Comparison of ENCODE assay signal across 1 cellular context in the genomic region with DNA sequence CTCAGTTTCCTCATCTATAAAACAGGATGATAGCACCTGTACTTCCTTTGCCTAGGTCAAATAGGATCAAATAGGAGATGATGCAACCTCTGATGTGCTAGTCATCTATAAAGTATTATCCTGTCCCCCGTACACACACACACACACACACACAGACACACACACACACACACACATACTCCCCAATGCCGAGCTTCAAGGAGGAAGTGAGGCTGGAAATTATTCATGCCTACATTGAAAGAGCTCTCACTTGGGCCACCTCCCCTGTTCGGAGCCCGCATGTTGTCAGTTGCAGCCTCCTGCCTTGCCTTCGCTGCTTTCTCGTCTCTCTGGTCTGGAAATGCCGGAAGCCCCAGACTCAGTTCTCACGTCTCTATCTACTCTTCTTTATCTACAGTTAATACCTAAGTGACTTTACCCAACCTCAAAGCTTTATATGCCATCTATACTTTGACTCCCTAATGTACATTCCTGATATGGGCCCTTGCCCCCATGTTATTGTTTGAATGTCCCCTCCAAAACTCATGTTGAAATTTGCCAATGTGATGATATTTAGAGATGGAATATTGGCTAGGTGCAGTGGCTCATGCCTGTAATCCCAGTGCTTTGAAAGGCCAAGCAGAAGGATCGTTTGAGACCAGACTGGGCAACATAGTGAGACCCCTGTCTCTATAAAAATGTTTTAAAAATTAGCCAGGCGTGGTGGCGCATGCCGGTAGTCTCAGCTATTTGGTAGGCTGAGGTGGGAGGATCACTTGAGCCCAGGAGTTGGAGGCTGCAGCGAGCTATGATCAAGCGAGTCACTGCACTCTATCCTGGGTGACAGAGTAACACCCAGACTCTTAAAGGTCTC.
TF ChIP-seq lines count a peak whose summit lies in the region.

No MANE protein-coding gene starts in this region.

TF ChIP-seq in K562, 482 proteins besides CTCF, POLR2A, EP300 and RAD21 (continued from another document and continues in another):
- TF ChIP-seq, protein P1, sequence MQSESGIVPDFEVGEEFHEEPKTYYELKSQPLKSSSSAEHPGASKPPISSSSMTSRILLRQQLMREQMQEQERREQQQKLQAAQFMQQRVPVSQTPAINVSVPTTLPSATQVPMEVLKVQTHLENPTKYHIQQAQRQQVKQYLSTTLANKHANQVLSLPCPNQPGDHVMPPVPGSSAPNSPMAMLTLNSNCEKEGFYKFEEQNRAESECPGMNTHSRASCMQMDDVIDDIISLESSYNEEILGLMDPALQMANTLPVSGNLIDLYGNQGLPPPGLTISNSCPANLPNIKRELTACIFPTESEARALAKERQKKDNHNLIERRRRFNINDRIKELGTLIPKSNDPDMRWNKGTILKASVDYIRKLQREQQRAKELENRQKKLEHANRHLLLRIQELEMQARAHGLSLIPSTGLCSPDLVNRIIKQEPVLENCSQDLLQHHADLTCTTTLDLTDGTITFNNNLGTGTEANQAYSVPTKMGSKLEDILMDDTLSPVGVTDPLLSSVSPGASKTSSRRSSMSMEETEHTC (IDR thresholded peaks at IDR 0.05): no peak
- TF ChIP-seq, protein P2, sequence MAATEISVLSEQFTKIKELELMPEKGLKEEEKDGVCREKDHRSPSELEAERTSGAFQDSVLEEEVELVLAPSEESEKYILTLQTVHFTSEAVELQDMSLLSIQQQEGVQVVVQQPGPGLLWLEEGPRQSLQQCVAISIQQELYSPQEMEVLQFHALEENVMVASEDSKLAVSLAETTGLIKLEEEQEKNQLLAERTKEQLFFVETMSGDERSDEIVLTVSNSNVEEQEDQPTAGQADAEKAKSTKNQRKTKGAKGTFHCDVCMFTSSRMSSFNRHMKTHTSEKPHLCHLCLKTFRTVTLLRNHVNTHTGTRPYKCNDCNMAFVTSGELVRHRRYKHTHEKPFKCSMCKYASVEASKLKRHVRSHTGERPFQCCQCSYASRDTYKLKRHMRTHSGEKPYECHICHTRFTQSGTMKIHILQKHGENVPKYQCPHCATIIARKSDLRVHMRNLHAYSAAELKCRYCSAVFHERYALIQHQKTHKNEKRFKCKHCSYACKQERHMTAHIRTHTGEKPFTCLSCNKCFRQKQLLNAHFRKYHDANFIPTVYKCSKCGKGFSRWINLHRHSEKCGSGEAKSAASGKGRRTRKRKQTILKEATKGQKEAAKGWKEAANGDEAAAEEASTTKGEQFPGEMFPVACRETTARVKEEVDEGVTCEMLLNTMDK (IDR thresholded peaks at IDR 0.05; ENCODE audit: borderline replicate concordance, insufficient read depth, low read depth, low read length, poor library complexity, severe bottlenecking): no peak
- TF ChIP-seq NFE2 (IDR thresholded peaks at IDR 0.05; ENCODE audit: low read depth) (no peak), ZNF444 (CRISPR knock-in tag; IDR thresholded peaks at IDR 0.05) (no peak), FOXJ2 (tag; IDR thresholded peaks at IDR 0.05) (no peak), NR1H2 (CRISPR knock-in tag; IDR thresholded peaks at IDR 0.05) (no peak), SREBF2 (CRISPR knock-in tag; IDR thresholded peaks at IDR 0.05) (no peak), CREM (IDR thresholded peaks at IDR 0.05; ENCODE audit: low read depth) (no peak), KDM1A (IDR thresholded peaks at IDR 0.05) (no peak), CXXC5 (CRISPR knock-in tag; IDR thresholded peaks at IDR 0.05) (peak; percentile 8; the same call in 1 of the 2 replicates), ZNF561 (CRISPR knock-in tag; conservative IDR thresholded peaks at IDR 0.05) (no peak), SMC3 (conservative IDR thresholded peaks at IDR 0.05; ENCODE audit: insufficient read depth, low read depth, low read length) (no peak), CBFA2T3 (IDR thresholded peaks at IDR 0.05) (peak; percentile 36; the same call in 1 of the 2 replicates), ZNF79 (CRISPR knock-in tag; IDR thresholded peaks at IDR 0.05; ENCODE audit: low read depth) (no peak), ZSCAN32 (CRISPR knock-in tag; IDR thresholded peaks at IDR 0.05) (peak; percentile 82), SIX5 (IDR thresholded peaks at IDR 0.05; ENCODE audit: borderline replicate concordance in 1 of 2, insufficient read depth in 1 of 2, low read depth in 1 of 2, low read length in 2 of 2) (no peak), HEY1 (CRISPR knock-in tag; IDR thresholded peaks at IDR 0.05; ENCODE audit: borderline replicate concordance) (no peak), ZNF830 (CRISPR knock-in tag; IDR thresholded peaks at IDR 0.05) (no peak)
- TF ChIP-seq, protein P3, sequence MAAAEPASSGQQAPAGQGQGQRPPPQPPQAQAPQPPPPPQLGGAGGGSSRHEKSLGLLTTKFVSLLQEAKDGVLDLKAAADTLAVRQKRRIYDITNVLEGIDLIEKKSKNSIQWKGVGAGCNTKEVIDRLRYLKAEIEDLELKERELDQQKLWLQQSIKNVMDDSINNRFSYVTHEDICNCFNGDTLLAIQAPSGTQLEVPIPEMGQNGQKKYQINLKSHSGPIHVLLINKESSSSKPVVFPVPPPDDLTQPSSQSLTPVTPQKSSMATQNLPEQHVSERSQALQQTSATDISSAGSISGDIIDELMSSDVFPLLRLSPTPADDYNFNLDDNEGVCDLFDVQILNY (CRISPR knock-in tag; IDR thresholded peaks at IDR 0.05): 0 out of 2 replicates have a peak, but pooled peaks have one; percentile 17
- TF ChIP-seq, protein P4, sequence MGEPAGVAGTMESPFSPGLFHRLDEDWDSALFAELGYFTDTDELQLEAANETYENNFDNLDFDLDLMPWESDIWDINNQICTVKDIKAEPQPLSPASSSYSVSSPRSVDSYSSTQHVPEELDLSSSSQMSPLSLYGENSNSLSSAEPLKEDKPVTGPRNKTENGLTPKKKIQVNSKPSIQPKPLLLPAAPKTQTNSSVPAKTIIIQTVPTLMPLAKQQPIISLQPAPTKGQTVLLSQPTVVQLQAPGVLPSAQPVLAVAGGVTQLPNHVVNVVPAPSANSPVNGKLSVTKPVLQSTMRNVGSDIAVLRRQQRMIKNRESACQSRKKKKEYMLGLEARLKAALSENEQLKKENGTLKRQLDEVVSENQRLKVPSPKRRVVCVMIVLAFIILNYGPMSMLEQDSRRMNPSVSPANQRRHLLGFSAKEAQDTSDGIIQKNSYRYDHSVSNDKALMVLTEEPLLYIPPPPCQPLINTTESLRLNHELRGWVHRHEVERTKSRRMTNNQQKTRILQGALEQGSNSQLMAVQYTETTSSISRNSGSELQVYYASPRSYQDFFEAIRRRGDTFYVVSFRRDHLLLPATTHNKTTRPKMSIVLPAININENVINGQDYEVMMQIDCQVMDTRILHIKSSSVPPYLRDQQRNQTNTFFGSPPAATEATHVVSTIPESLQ (CRISPR knock-in tag; IDR thresholded peaks at IDR 0.05): no peak
- TF ChIP-seq, protein P5, sequence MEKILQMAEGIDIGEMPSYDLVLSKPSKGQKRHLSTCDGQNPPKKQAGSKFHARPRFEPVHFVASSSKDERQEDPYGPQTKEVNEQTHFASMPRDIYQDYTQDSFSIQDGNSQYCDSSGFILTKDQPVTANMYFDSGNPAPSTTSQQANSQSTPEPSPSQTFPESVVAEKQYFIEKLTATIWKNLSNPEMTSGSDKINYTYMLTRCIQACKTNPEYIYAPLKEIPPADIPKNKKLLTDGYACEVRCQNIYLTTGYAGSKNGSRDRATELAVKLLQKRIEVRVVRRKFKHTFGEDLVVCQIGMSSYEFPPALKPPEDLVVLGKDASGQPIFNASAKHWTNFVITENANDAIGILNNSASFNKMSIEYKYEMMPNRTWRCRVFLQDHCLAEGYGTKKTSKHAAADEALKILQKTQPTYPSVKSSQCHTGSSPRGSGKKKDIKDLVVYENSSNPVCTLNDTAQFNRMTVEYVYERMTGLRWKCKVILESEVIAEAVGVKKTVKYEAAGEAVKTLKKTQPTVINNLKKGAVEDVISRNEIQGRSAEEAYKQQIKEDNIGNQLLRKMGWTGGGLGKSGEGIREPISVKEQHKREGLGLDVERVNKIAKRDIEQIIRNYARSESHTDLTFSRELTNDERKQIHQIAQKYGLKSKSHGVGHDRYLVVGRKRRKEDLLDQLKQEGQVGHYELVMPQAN (IDR thresholded peaks at IDR 0.05; ENCODE audit: borderline replicate concordance): no peak
- TF ChIP-seq, protein P6, sequence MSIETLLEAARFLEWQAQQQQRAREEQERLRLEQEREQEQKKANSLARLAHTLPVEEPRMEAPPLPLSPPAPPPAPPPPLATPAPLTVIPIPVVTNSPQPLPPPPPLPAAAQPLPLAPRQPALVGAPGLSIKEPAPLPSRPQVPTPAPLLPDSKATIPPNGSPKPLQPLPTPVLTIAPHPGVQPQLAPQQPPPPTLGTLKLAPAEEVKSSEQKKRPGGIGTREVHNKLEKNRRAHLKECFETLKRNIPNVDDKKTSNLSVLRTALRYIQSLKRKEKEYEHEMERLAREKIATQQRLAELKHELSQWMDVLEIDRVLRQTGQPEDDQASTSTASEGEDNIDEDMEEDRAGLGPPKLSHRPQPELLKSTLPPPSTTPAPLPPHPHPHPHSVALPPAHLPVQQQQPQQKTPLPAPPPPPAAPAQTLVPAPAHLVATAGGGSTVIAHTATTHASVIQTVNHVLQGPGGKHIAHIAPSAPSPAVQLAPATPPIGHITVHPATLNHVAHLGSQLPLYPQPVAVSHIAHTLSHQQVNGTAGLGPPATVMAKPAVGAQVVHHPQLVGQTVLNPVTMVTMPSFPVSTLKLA (conservative IDR thresholded peaks at IDR 0.05): no peak
- TF ChIP-seq, protein P7, sequence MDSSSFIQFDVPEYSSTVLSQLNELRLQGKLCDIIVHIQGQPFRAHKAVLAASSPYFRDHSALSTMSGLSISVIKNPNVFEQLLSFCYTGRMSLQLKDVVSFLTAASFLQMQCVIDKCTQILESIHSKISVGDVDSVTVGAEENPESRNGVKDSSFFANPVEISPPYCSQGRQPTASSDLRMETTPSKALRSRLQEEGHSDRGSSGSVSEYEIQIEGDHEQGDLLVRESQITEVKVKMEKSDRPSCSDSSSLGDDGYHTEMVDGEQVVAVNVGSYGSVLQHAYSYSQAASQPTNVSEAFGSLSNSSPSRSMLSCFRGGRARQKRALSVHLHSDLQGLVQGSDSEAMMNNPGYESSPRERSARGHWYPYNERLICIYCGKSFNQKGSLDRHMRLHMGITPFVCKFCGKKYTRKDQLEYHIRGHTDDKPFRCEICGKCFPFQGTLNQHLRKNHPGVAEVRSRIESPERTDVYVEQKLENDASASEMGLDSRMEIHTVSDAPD (CRISPR knock-in tag; IDR thresholded peaks at IDR 0.05): no peak
- TF ChIP-seq, protein P8, sequence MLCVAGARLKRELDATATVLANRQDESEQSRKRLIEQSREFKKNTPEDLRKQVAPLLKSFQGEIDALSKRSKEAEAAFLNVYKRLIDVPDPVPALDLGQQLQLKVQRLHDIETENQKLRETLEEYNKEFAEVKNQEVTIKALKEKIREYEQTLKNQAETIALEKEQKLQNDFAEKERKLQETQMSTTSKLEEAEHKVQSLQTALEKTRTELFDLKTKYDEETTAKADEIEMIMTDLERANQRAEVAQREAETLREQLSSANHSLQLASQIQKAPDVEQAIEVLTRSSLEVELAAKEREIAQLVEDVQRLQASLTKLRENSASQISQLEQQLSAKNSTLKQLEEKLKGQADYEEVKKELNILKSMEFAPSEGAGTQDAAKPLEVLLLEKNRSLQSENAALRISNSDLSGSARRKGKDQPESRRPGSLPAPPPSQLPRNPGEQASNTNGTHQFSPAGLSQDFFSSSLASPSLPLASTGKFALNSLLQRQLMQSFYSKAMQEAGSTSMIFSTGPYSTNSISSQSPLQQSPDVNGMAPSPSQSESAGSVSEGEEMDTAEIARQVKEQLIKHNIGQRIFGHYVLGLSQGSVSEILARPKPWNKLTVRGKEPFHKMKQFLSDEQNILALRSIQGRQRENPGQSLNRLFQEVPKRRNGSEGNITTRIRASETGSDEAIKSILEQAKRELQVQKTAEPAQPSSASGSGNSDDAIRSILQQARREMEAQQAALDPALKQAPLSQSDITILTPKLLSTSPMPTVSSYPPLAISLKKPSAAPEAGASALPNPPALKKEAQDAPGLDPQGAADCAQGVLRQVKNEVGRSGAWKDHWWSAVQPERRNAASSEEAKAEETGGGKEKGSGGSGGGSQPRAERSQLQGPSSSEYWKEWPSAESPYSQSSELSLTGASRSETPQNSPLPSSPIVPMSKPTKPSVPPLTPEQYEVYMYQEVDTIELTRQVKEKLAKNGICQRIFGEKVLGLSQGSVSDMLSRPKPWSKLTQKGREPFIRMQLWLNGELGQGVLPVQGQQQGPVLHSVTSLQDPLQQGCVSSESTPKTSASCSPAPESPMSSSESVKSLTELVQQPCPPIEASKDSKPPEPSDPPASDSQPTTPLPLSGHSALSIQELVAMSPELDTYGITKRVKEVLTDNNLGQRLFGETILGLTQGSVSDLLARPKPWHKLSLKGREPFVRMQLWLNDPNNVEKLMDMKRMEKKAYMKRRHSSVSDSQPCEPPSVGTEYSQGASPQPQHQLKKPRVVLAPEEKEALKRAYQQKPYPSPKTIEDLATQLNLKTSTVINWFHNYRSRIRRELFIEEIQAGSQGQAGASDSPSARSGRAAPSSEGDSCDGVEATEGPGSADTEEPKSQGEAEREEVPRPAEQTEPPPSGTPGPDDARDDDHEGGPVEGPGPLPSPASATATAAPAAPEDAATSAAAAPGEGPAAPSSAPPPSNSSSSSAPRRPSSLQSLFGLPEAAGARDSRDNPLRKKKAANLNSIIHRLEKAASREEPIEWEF (CRISPR knock-in tag; IDR thresholded peaks at IDR 0.05): no peak
